ENCODE assay signal across 18 cellular contexts in genomic region chr2:41870257-41870570, GRCh38.
DNase-seq lines count a peak whose midpoint lies in the region; ATAC-seq, FAIRE-seq and TF ChIP-seq lines count a peak whose summit lies in the region.
"Had no signal": no experiment of that assay in that cellular context is flagged by ENCODE, and none has a peak within 500 bp of the region (broad histone marks: within the 10 kb centered on the region; RNA-seq: fewer than 3 reads in every experiment).

No MANE protein-coding gene starts in this region.

- H3K79me2 ChIP-seq in H1 (ENCODE audit: control insufficient read depth in 1 of 2, insufficient read depth in 2 of 2, low read length in 2 of 2), result no peaks in the 10 kb centered on the region
- H3K79me2 ChIP-seq: parathyroid adenoma had no signal

- 88% methylated on average over 4 of the region's 6 CpGs; no CpG with 5 or more reads in 1 of the 2 experiments for WGBS in IMR-90 (ENCODE audit: extremely low coverage in 2 of 2, insufficient read length in 1 of 2), 2 experiments
- WGBS in H1 (ENCODE audit: extremely low coverage in 1 of 2, insufficient coverage in 1 of 2, insufficient read length in 1 of 2, insufficient replicate concordance in 2 of 2, low coverage in 1 of 2, low lambda C conversion rate in 2 of 2, missing lambda C conversion rate in 1 of 2), 2 experiments, result 93% methylated on average over 6 of the region's 6 CpGs; no CpG with 5 or more reads in 1 of the 2 experiments

- H3K18ac ChIP-seq in IMR-90 (ENCODE audit: low read depth, low read length), result peak overlapping the region; percentile 31; the same call in 1 of the 2 replicates
- H3K18ac ChIP-seq in H1 (ENCODE audit: extremely low read depth, low read length), result peak overlapping the region; percentile 80; the same call in 1 of the 2 replicates

- no peak for DNase-seq in IMR-90
- no peak for DNase-seq in H1 (ENCODE audit: low read depth in 1 of 2, low spot score in 2 of 2)
- no peak for DNase-seq in mucosa of descending colon
- DNase-seq in HFFc6, result no peak
- no peak for DNase-seq in NCI-H345 (lab: John Stamatoyannopoulos, UW)
- DNase-seq in NCI-H1105 (lab: John Stamatoyannopoulos, UW), result no peak
- DNase-seq: GOT3 had no signal

- H4K8ac ChIP-seq in IMR-90 (ENCODE audit: low read depth in 2 of 2, low read length in 2 of 2), result no peak overlapping the region
- H4K8ac ChIP-seq in H1 (ENCODE audit: extremely low read depth, insufficient read depth, low read length), result no peak overlapping the region

- H3K23me2 ChIP-seq in H1 (ENCODE audit: low read depth, low read length), result no peaks in the 10 kb centered on the region

- H2AFZ ChIP-seq in IMR-90 (replicated peaks; ENCODE audit: low read length, poor library complexity) (peak overlapping the region; percentile 2), H1 (ENCODE audit: low read length) (0 out of 2 replicates have a peak overlapping the region, but pooled peaks have one; percentile 10)
- H2AFZ ChIP-seq: parathyroid adenoma had no signal

- no peaks in the 10 kb centered on the region for H3K36me3 Mint-ChIP-seq in HFFc6 (ENCODE audit: low read depth)
- H3K36me3 Mint-ChIP-seq: activated naive CD4-positive, alpha-beta T cell treated with anti-CD3 and anti-CD28 coated beads, Interleukin-2, amount 50 U/mL, for 24 hours; CD4-positive, CD25-positive, alpha-beta regulatory T cell had no signal

- H3K4me2 ChIP-seq in IMR-90 (ENCODE audit: low read depth, low read length) (no peak overlapping the region), H1 (ENCODE audit: insufficient read depth in 1 of 2, low read depth in 2 of 2, low read length in 2 of 2) (no peak overlapping the region)

- H3K4ac ChIP-seq in IMR-90 (ENCODE audit: low read depth, low read length) (peak overlapping the region; percentile 79), H1 (replicated peaks; ENCODE audit: insufficient read length, low read depth, low read length) (peak overlapping the region; percentile 58)

- TF ChIP-seq CTCF in IMR-90 (conservative IDR thresholded peaks at IDR 0.05; ENCODE audit: low read depth, low read length) (no peak), H1 (IDR thresholded peaks at IDR 0.05; ENCODE audit: control extremely low read depth in 1 of 3, insufficient read depth in 1 of 3, low read depth in 1 of 3, low read length in 3 of 3) (no peak), mucosa of descending colon (IDR thresholded peaks at IDR 0.05) (no peak), HFFc6 (IDR thresholded peaks at IDR 0.05) (no peak)

- H3K79me1 ChIP-seq in IMR-90 (ENCODE audit: low read depth in 1 of 2, low read length in 2 of 2) (no peaks in the 10 kb centered on the region), H1 (ENCODE audit: low read depth, low read length) (no peaks in the 10 kb centered on the region)

- TF ChIP-seq POLR2A in IMR-90 (IDR thresholded peaks at IDR 0.05; ENCODE audit: low read depth, low read length) (no peak), H1 (IDR thresholded peaks at IDR 0.05; ENCODE audit: control extremely low read depth in 1 of 2, low read depth in 2 of 2, low read length in 2 of 2) (no peak)

- CTCF ChIA-PET in IMR-90 (lab: Yijun Ruan, JAX) (interaction anchor here (0.7 to 7.0 kb wide), 18 partner anchors 9 to 224 kb away, joined by 3 to 119 read pairs (median 4); partner anchors contain the start of gene PKDCC), H1 (lab: Charles Lee; ENCODE audit: partially characterized antibody) (interaction anchor here (0.8 to 20.1 kb wide), 35 partner anchors 9 to 452 kb away, joined by 3 to 890 read pairs (median 8); partner anchors contain the start of gene PKDCC)

- no peak overlapping the region for H3K4me3 Mint-ChIP-seq in HFFc6
- H3K4me3 Mint-ChIP-seq: activated CD8-positive, alpha-beta T cell treated with anti-CD3 and anti-CD28 coated beads, Interleukin-2, amount 10 ng/mL, durations not matched to agents 7 days and 5 days; activated naive CD4-positive, alpha-beta T cell treated with anti-CD3 and anti-CD28 coated beads, Interleukin-2, amount 50 U/mL, for 24 hours; CD4-positive, CD25-positive, alpha-beta regulatory T cell had no signal

- H2AK5ac ChIP-seq in IMR-90 (ENCODE audit: low read depth, low read length) (peak overlapping the region; percentile 56; the same call in 1 of the 2 replicates), H1 (ENCODE audit: low read depth, low read length) (no peak overlapping the region)

- peak overlapping the region; percentile 29 for H2AK9ac ChIP-seq in IMR-90 (replicated peaks; ENCODE audit: low read depth, low read length, poor library complexity)

- H2BK20ac ChIP-seq in IMR-90 (ENCODE audit: low read depth, low read length) (peak overlapping the region; percentile 92), H1 (ENCODE audit: low read length) (peak overlapping the region; percentile 96)

- no peaks in the 10 kb centered on the region for H3K9me3 ChIP-seq in IMR-90 (ENCODE audit: control insufficient read depth, insufficient read depth, low read length)
- no peaks in the 10 kb centered on the region for H3K9me3 ChIP-seq in H1 (ENCODE audit: insufficient read depth in 2 of 2, low read depth in 1 of 2, low read length in 1 of 2)
- no peaks in the 10 kb centered on the region for H3K9me3 ChIP-seq in mucosa of descending colon
- H3K9me3 ChIP-seq in skeletal muscle tissue (ENCODE audit: control insufficient read depth in 3 of 3, low read length in 3 of 3), result no peaks in the 10 kb centered on the region
- H3K9me3 ChIP-seq: right lobe of liver, testis, uterus had no signal

- peaks cover 6% of the 10 kb centered on the region; the same call in 1 of the 2 replicates for H3K9me1 ChIP-seq in IMR-90 (ENCODE audit: insufficient read depth, low read length)

- H4K91ac ChIP-seq in IMR-90 (ENCODE audit: insufficient read depth, low read depth, low read length), result peak overlapping the region; percentile 76
- H4K91ac ChIP-seq in H1 (replicated peaks; ENCODE audit: insufficient read length, low read length), result peak overlapping the region; percentile 87

- H3K56ac ChIP-seq in IMR-90 (ENCODE audit: extremely low read depth, insufficient read depth, low read length), result no peak overlapping the region
- no peak overlapping the region for H3K56ac ChIP-seq in H1 (replicated peaks; ENCODE audit: insufficient read length, low read depth, low read length)

- H4K20me1 ChIP-seq in IMR-90 (ENCODE audit: insufficient read depth, low read length) (no peaks in the 10 kb centered on the region), H1 (replicated peaks in 1 of 2; ENCODE audit: control insufficient read depth in 1 of 2, insufficient read depth in 2 of 2, low read length in 2 of 2) (no peaks in the 10 kb centered on the region)

- H2BK5ac ChIP-seq in IMR-90 (ENCODE audit: low read depth, low read length, poor library complexity, severe bottlenecking) (no peak overlapping the region), H1 (ENCODE audit: low read depth, low read length) (peak overlapping the region; percentile 56; the same call in 1 of the 2 replicates)

- no peak for TF ChIP-seq RAD21 in IMR-90 (IDR thresholded peaks at IDR 0.05; ENCODE audit: low read length)
- TF ChIP-seq RAD21 in H1 (IDR thresholded peaks at IDR 0.05 in 1 of 2, conservative IDR thresholded peaks at IDR 0.05 in 1 of 2; ENCODE audit: low read depth in 2 of 2, low read length in 2 of 2), result no peak

- peak overlapping the region; percentile 88; the same call in 1 of the 3 replicates for H2BK15ac ChIP-seq in IMR-90 (ENCODE audit: low read depth, low read length)
- H2BK15ac ChIP-seq in H1 (ENCODE audit: low read length), result peak overlapping the region; percentile 83

- H3K36me3 ChIP-seq in IMR-90 (ENCODE audit: control insufficient read depth, insufficient read depth, low read length) (no peaks in the 10 kb centered on the region), H1 (ENCODE audit: control insufficient read depth in 2 of 4, insufficient read depth in 4 of 4, low read length in 3 of 4) (no peaks in the 10 kb centered on the region), mucosa of descending colon (ENCODE audit: low read depth) (no peaks in the 10 kb centered on the region), skeletal muscle tissue (ENCODE audit: control insufficient read depth in 3 of 3, insufficient read depth in 3 of 3, low read length in 3 of 3) (no peaks in the 10 kb centered on the region)
- H3K36me3 ChIP-seq: right lobe of liver, uterus had no signal

- TF ChIP-seq EP300 in H1 (IDR thresholded peaks at IDR 0.05; ENCODE audit: borderline replicate concordance in 1 of 2, low read depth in 2 of 2, low read length in 2 of 2), result no peak

- no peak overlapping the region for H3K27ac ChIP-seq in IMR-90 (ENCODE audit: insufficient read depth, low read length)
- no peak overlapping the region for H3K27ac ChIP-seq in H1 (ENCODE audit: low read depth, low read length)
- peak overlapping the region; percentile 12 for H3K27ac ChIP-seq in skeletal muscle tissue (ENCODE audit: low read depth, low read length)
- H3K27ac ChIP-seq: parathyroid adenoma, right lobe of liver, uterus had no signal

- POLR2A ChIA-PET in IMR-90 (lab: Charles Lee; ENCODE audit: unreplicated experiment), result no interaction called here
- POLR2A ChIA-PET in H1 (lab: Charles Lee; ENCODE audit: partially characterized antibody), result interaction anchor here (0.9 to 1.5 kb wide), 6 partner anchors 175 to 216 kb away, joined by 3 to 6 read pairs (median 4); partner anchors contain the start of gene PKDCC

- H3K23ac ChIP-seq in IMR-90 (ENCODE audit: low read depth, low read length), result no peak overlapping the region
- H3K23ac ChIP-seq in H1 (ENCODE audit: insufficient read length), result no peak overlapping the region

- H2BK12ac ChIP-seq in H1 (ENCODE audit: low read depth, low read length), result peak overlapping the region; percentile 94; the same call in 1 of the 2 replicates

- peak overlapping the region; percentile 82 for H2BK120ac ChIP-seq in IMR-90 (ENCODE audit: low read depth, low read length)
- peak overlapping the region; percentile 58 for H2BK120ac ChIP-seq in H1 (replicated peaks; ENCODE audit: low read depth, low read length)

- H4K5ac ChIP-seq in IMR-90 (ENCODE audit: low read depth, low read length) (peak overlapping the region; percentile 58; the same call in 1 of the 2 replicates), H1 (ENCODE audit: insufficient read length, low read depth, low read length) (peak overlapping the region; percentile 16)

- no peak overlapping the region for H3K14ac ChIP-seq in IMR-90 (replicated peaks; ENCODE audit: low read depth, low read length)
- H3K14ac ChIP-seq in H1 (ENCODE audit: insufficient read length), result no peak overlapping the region

- BruUV-seq in IMR-90 (replicated peaks; lab: Mats Ljungman, UMichigan), result no TSS peak

- H3K27ac Mint-ChIP-seq in HFFc6, result no peak overlapping the region
- H3K27ac Mint-ChIP-seq: activated CD8-positive, alpha-beta T cell treated with anti-CD3 and anti-CD28 coated beads, Interleukin-2, amount 10 ng/mL, durations not matched to agents 7 days and 5 days; activated naive CD4-positive, alpha-beta T cell treated with anti-CD3 and anti-CD28 coated beads, Interleukin-2, amount 50 U/mL, for 24 hours; activated T-helper 2 cell treated with anti-CD3 and anti-CD28 coated beads, Interferon-gamma antibody, Interleukin-2, Interleukin-4, amounts not matched to agents 10 μg/mL and 5 μg/mL and 100 μg/mL, durations not matched to agents 14 hours and 24 hours and 36 hours; CD4-positive, CD25-positive, alpha-beta regulatory T cell had no signal

- H3K9me3 Mint-ChIP-seq in HFFc6, result no peaks in the 10 kb centered on the region
- H3K9me3 Mint-ChIP-seq: activated naive CD4-positive, alpha-beta T cell treated with anti-CD3 and anti-CD28 coated beads, Interleukin-2, amount 50 U/mL, for 24 hours; activated T-helper 2 cell treated with anti-CD3 and anti-CD28 coated beads, Interferon-gamma antibody, Interleukin-2, Interleukin-4, amounts not matched to agents 10 μg/mL and 5 μg/mL and 100 μg/mL, durations not matched to agents 14 hours and 24 hours and 36 hours; CD4-positive, CD25-positive, alpha-beta regulatory T cell had no signal

- in situ Hi-C loops in IMR-90 (cut with MboI; ENCODE audit: low sequenced_read_pairs), result loop anchor here (5.0 to 25.0 kb wide), 2 partner anchors 217 to 792 kb away; no protein-coding TSS in a partner anchor

- H3K27me3 Mint-ChIP-seq in HFFc6 (ENCODE audit: insufficient read depth), result peaks cover 23% of the 10 kb centered on the region
- H3K27me3 Mint-ChIP-seq: activated naive CD4-positive, alpha-beta T cell treated with anti-CD3 and anti-CD28 coated beads, Interleukin-2, amount 50 U/mL, for 24 hours had no signal

- dilution Hi-C loops in IMR-90 (cut with HindIII; ENCODE audit: low sequenced_read_pairs, unreplicated experiment), result no loop called here

- no peak overlapping the region for H3K4me3 ChIP-seq in IMR-90 (ENCODE audit: insufficient read depth, low read depth, low read length)
- H3K4me3 ChIP-seq in H1 (ENCODE audit: extremely low read depth in 1 of 4, insufficient read depth in 2 of 4, low read depth in 3 of 4, low read length in 4 of 4), result no peak overlapping the region
- H3K4me3 ChIP-seq in mucosa of descending colon, result no peak overlapping the region
- peak overlapping the region in 1 of 3 donors; percentile 13 for H3K4me3 ChIP-seq in skeletal muscle tissue (ENCODE audit: low read length in 3 of 3)
- H3K4me3 ChIP-seq: right lobe of liver, testis, uterus had no signal

- H3K4me1 ChIP-seq in IMR-90 (ENCODE audit: control insufficient read depth, insufficient read depth, low read length) (peaks cover 22% of the 10 kb centered on the region), H1 (replicated peaks in 1 of 4; ENCODE audit: control insufficient read depth in 3 of 4, insufficient read depth in 4 of 4, low read length in 3 of 4) (peaks cover 0 to 13% (median 4%) of the 10 kb centered on the region in 4 experiments; a peak in 5 of 7 replicates), mucosa of descending colon (ENCODE audit: low read depth) (no peaks in the 10 kb centered on the region), skeletal muscle tissue (ENCODE audit: control insufficient read depth in 3 of 3, insufficient read depth in 3 of 3, low read length in 3 of 3) (peaks cover 12 to 18% (median 16%) of the 10 kb centered on the region in 3 donors)
- H3K4me1 ChIP-seq: right lobe of liver, uterus had no signal

- ATAC-seq in IMR-90 (ENCODE audit: low read depth) (no peak), mucosa of descending colon (peak; percentile 7)

- intact Hi-C loops in IMR-90 (cut with micrococcal nuclease), result loop anchor here (5.0 kb wide), 1 partner anchor 97 kb away; no protein-coding TSS in a partner anchor
- intact Hi-C loops in mucosa of descending colon (cut with DNase I, micrococcal nuclease), result no loop called here

- H3K9ac ChIP-seq in IMR-90 (ENCODE audit: low read depth, low read length) (no peak overlapping the region), H1 (replicated peaks in 1 of 4; ENCODE audit: extremely low read depth in 1 of 4, low read depth in 3 of 4, low read length in 3 of 4) (no peak overlapping the region), skeletal muscle tissue (ENCODE audit: low read depth in 1 of 3, low read length in 3 of 3) (no peak overlapping the region)
- H3K9ac ChIP-seq: parathyroid adenoma had no signal

- peaks cover 16% of the 10 kb centered on the region for H3K4me1 Mint-ChIP-seq in HFFc6 (ENCODE audit: low read depth)
- H3K4me1 Mint-ChIP-seq: activated naive CD4-positive, alpha-beta T cell treated with anti-CD3 and anti-CD28 coated beads, Interleukin-2, amount 50 U/mL, for 24 hours; CD4-positive, CD25-positive, alpha-beta regulatory T cell had no signal

- no peaks in the 10 kb centered on the region for H3K27me3 ChIP-seq in IMR-90 (ENCODE audit: control insufficient read depth, insufficient read depth, low read length)
- H3K27me3 ChIP-seq in H1 (replicated peaks in 1 of 4; ENCODE audit: control insufficient read depth in 3 of 4, extremely low read depth in 1 of 4, insufficient read depth in 3 of 4, low read length in 3 of 4), result no peaks in the 10 kb centered on the region
- no peaks in the 10 kb centered on the region for H3K27me3 ChIP-seq in skeletal muscle tissue (ENCODE audit: control insufficient read depth in 3 of 3, insufficient read depth in 3 of 3, low read length in 3 of 3)
- H3K27me3 ChIP-seq: right lobe of liver, testis, uterus had no signal

- FAIRE-seq in H1 (lab: Jason Lieb, UNC), result no peak
- FAIRE-seq: islet of Langerhans, RCC 7860 had no signal
